Comparison of ENCODE assay signal across 14 cellular contexts in the genomic region with DNA sequence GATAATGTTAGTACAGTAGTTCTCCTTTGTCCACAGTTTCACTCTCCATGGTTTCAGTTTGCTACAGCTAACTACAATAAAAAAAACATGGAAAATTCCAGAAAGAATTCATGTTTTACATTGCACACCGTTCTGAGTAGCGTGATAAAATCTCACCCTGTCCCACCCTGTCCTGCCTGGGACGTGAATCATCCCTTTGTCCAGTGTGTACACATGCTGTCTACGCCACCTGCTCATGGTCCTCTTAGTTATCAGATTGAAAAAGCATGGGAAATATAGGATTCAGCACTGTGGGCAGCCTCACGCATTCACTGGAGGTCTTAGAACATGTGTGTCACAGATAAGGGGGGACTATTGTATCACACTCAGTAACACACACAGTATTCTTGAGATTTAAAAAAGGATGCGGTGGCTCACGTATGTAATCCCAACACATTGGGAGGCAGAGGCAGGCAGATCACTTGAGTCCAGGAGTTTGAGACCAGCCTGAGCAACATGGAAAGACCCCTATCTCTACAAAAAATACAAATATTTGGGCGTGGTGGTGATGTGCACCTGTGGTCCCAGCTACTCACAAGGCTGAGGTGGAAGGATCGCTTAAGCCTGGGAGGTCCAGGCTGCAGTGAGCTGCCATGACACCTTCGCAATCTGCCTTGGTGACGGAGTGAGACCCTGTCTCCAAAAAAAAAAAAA. TPM values are rescaled to one million over a fixed set of nuclear protein-coding genes. Genes with fewer than 3 reads are reported as not detected.
DNase-seq lines count a peak whose midpoint lies in the region; ATAC-seq, FAIRE-seq and TF ChIP-seq lines count a peak whose summit lies in the region.
"Had no signal": no experiment of that assay in that cellular context is flagged by ENCODE, and none has a peak within 500 bp of the region (broad histone marks: within the 10 kb centered on the region; RNA-seq: fewer than 3 reads in every experiment).

No MANE protein-coding gene starts in this region.

- TF ChIP-seq CTCF in left ventricle myocardium inferior (IDR thresholded peaks at IDR 0.05; ENCODE audit: borderline replicate concordance) (no peak), astrocyte (IDR thresholded peaks at IDR 0.05; ENCODE audit: insufficient read depth, low read depth, low read length) (no peak), type B pancreatic cell (conservative IDR thresholded peaks at IDR 0.05) (no peak)

- no peak for DNase-seq in left ventricle myocardium inferior
- DNase-seq in Right ventricle myocardium inferior (ENCODE audit: missing footprints) = no peak
- DNase-seq in astrocyte (ENCODE audit: low read depth) = peak; percentile 64
- DNase-seq in lung microvascular endothelial cell (ENCODE audit: low read depth in 2 of 2) = peak; percentile 65 to 92
- DNase-seq in type B pancreatic cell (ENCODE audit: extremely low spot score, unreplicated experiment) = no peak
- DNase-seq in cerebellar cortex (ENCODE audit: low spot score) = no peak
- DNase-seq in activated CD4-positive, alpha-beta T cell treated with anti-CD3 and anti-CD28 coated beads, Interleukin-2, amount 50 U/mL, for 1 hour = no peak
- no peak for DNase-seq in A172 (ENCODE audit: low spot score)
- DNase-seq: activated T-cell treated with anti-CD3 and anti-CD28 coated beads, Interleukin-2, amount 50 U/mL, for 24 hours; COR-L47; NCI-H1092; stimulated activated naive CD8-positive, alpha-beta T cell treated with anti-CD3 and anti-CD28 coated beads, Interleukin-15, Interleukin-2, amounts not matched to agents 100 U/mL and 50 U/mL, for 24 hours had no signal

- H3K27ac ChIP-seq in left ventricle myocardium inferior (replicated peaks) (peak overlapping the region; percentile 70), astrocyte (ENCODE audit: low read depth, low read length) (peak overlapping the region; percentile 65)

- H3K4me1 Mint-ChIP-seq in astrocyte (ENCODE audit: low read depth, unreplicated experiment) = peaks cover 15% of the 10 kb centered on the region
- H3K4me1 Mint-ChIP-seq in type B pancreatic cell (ENCODE audit: unreplicated experiment) = peaks cover 20% of the 10 kb centered on the region

- peak overlapping the region; percentile 62 for H3K4me2 ChIP-seq in astrocyte (ENCODE audit: low read length)

- H3K9me3 ChIP-seq in left ventricle myocardium inferior (replicated peaks) = no peaks in the 10 kb centered on the region
- no peaks in the 10 kb centered on the region for H3K9me3 ChIP-seq in astrocyte (ENCODE audit: insufficient read depth, low read depth, low read length)

- H3K4me3 ChIP-seq in left ventricle myocardium inferior (no peak overlapping the region), astrocyte (ENCODE audit: insufficient read depth, low read depth, low read length) (no peak overlapping the region)

- no peaks in the 10 kb centered on the region for H3K79me2 ChIP-seq in astrocyte (ENCODE audit: insufficient read depth, low read length)

- no peaks in the 10 kb centered on the region for H3K36me3 Mint-ChIP-seq in astrocyte (ENCODE audit: low read depth, unreplicated experiment)
- no peaks in the 10 kb centered on the region for H3K36me3 Mint-ChIP-seq in type B pancreatic cell

- intact Hi-C loops in left ventricle myocardium inferior (cut with micrococcal nuclease) = no loop called here
- intact Hi-C loops in Right ventricle myocardium inferior (cut with DNase I) = no loop called here

- peak overlapping the region; percentile 27 for H3K4me3 Mint-ChIP-seq in astrocyte (ENCODE audit: unreplicated experiment)
- H3K4me3 Mint-ChIP-seq in type B pancreatic cell = peak overlapping the region; percentile 27

- H2AFZ ChIP-seq in astrocyte (ENCODE audit: low read depth, low read length) = no peak overlapping the region

- H3K27ac Mint-ChIP-seq in astrocyte (ENCODE audit: unreplicated experiment) (peak overlapping the region; percentile 53), type B pancreatic cell (peak overlapping the region; percentile 99)

- no peaks in the 10 kb centered on the region for H3K27me3 Mint-ChIP-seq in astrocyte (ENCODE audit: low read depth, unreplicated experiment)
- no peaks in the 10 kb centered on the region for H3K27me3 Mint-ChIP-seq in type B pancreatic cell
- H3K27me3 Mint-ChIP-seq: activated CD4-positive, alpha-beta T cell treated with anti-CD3 and anti-CD28 coated beads, Interleukin-2, amount 10 ng/mL, durations not matched to agents 24 days and 14 days; activated T-cell treated with anti-CD3 and anti-CD28 coated beads, Interleukin-2, amount 50 U/mL, for 24 hours had no signal

- H3K4me1 ChIP-seq in left ventricle myocardium inferior (peaks cover 24% of the 10 kb centered on the region), astrocyte (ENCODE audit: insufficient read depth, low read length) (peaks cover 17% of the 10 kb centered on the region)

- H3K27me3 ChIP-seq in left ventricle myocardium inferior (ENCODE audit: low read depth) (no peaks in the 10 kb centered on the region), astrocyte (ENCODE audit: insufficient read depth, low read length) (no peaks in the 10 kb centered on the region)

- H3K9ac ChIP-seq in astrocyte (ENCODE audit: low read length) = peak overlapping the region; percentile 52

- ATAC-seq in Right ventricle myocardium inferior = no peak

- no peaks in the 10 kb centered on the region for H3K9me3 Mint-ChIP-seq in astrocyte (ENCODE audit: unreplicated experiment)
- H3K9me3 Mint-ChIP-seq in type B pancreatic cell = peaks cover 4% of the 10 kb centered on the region
- H3K9me3 Mint-ChIP-seq: activated CD4-positive, alpha-beta T cell treated with anti-CD3 and anti-CD28 coated beads, Interleukin-2, amount 10 ng/mL, durations not matched to agents 24 days and 14 days; activated T-cell treated with anti-CD3 and anti-CD28 coated beads, Interleukin-2, amount 50 U/mL, for 24 hours; T-helper 2 cell treated with Interferon-gamma antibody and Interleukin-4, amounts not matched to agents 5 μg/mL and 100 μg/mL, for 36 hours had no signal

- H3K36me3 ChIP-seq in left ventricle myocardium inferior (no peaks in the 10 kb centered on the region), astrocyte (ENCODE audit: insufficient read depth, low read length) (no peaks in the 10 kb centered on the region)

- no peaks in the 10 kb centered on the region for H4K20me1 ChIP-seq in astrocyte (ENCODE audit: insufficient read depth, low read length)

- no peak for FAIRE-seq in astrocyte (lab: Jason Lieb, UNC)

RNA-seq across cellular contexts. Expression of a gene that starts 8.7 kb away (rescaled TPM):
- total RNA-seq in left ventricle myocardium inferior (34.8 TPM), Right ventricle myocardium inferior (32.1 TPM), astrocyte (434 and 521 TPM in 2 replicates), lung microvascular endothelial cell (305 and 328 TPM in 2 replicates), type B pancreatic cell (ENCODE audit: low replicate concordance) (204 and 295 TPM in 2 replicates)
- 225 and 260 TPM in 2 replicates for total RNA-seq in A172 (2014; rRNA removed; shearing (Covaris generic))

Comparison
In these comparisons a context has a peak if more than half of its experiments do, and no peak if none do; other contexts are left out.
1. DNase-seq: peak in astrocyte (single experiment) and lung microvascular endothelial cell (2 of 2); none in left ventricle myocardium inferior (single experiment), Right ventricle myocardium inferior (single experiment), type B pancreatic cell (single experiment), cerebellar cortex (single experiment), activated CD4-positive, alpha-beta T cell treated with anti-CD3 and anti-CD28 coated beads, Interleukin-2, amount 50 U/mL, for 1 hour (single experiment) and A172 (single experiment).